In genomic region chr1:20376171-20376570, GRCh38 we compare ENCODE assay signal across 17 cellular contexts.
DNase-seq lines count a peak whose midpoint lies in the region; ATAC-seq and TF ChIP-seq lines count a peak whose summit lies in the region.
"Had no signal": no experiment of that assay in that cellular context is flagged by ENCODE, and none has a peak within 500 bp of the region (broad histone marks: within the 10 kb centered on the region; RNA-seq: fewer than 3 reads in every experiment).

No MANE protein-coding gene starts in this region.

- DNase-seq in HFFc6: no peak
- DNase-seq in PC-3: no peak
- peak; percentile 35 for DNase-seq in posterior vena cava (ENCODE audit: low spot score)
- no peak for DNase-seq in DMS79 treated with DMSO at 0.1 percent for 48 hours (lab: John Stamatoyannopoulos, UW)
- DNase-seq in GM10248 (ENCODE audit: extremely low spot score): no peak
- no peak for DNase-seq in foreskin keratinocyte
- DNase-seq: DMS 273 treated with DMSO at 0.1 percent for 48 hours, MM.1S, NCI-H2029, NCI-H524 treated with DMSO at 0.1 percent for 48 hours had no signal

- H3K27me3 ChIP-seq in PC-3 (ENCODE audit: low read length): no peaks in the 10 kb centered on the region
- peaks cover 16% of the 10 kb centered on the region for H3K27me3 ChIP-seq in foreskin keratinocyte
- H3K27me3 ChIP-seq: Peyer's patch, SJCRH30 had no signal

- no peak for TF ChIP-seq CTCF in HFFc6 (IDR thresholded peaks at IDR 0.05)
- no peak for TF ChIP-seq CTCF in PC-3 (conservative IDR thresholded peaks at IDR 0.05; ENCODE audit: low read depth, low read length)
- TF ChIP-seq CTCF in brain (conservative IDR thresholded peaks at IDR 0.05): no peak
- no peak for TF ChIP-seq CTCF in GM10248 (IDR thresholded peaks at IDR 0.05; ENCODE audit: control extremely low read depth, extremely low read depth, low read depth, missing control alignments)
- no peak for TF ChIP-seq CTCF in foreskin keratinocyte (conservative IDR thresholded peaks at IDR 0.05)

- no peaks in the 10 kb centered on the region for H3K79me2 ChIP-seq in PC-3 (ENCODE audit: low read length)

- no peaks in the 10 kb centered on the region for H3F3A ChIP-seq in PC-3 (ENCODE audit: low read length, unreplicated experiment)

- no peaks in the 10 kb centered on the region for H3K36me3 ChIP-seq in PC-3 (ENCODE audit: low read depth, low read length)
- H3K36me3 ChIP-seq: Peyer's patch, SJCRH30 had no signal

- no peaks in the 10 kb centered on the region for H3K9me2 ChIP-seq in PC-3 (replicated peaks; ENCODE audit: low read length)

- H3K27ac ChIP-seq in PC-3 (ENCODE audit: low read length) (no peak overlapping the region), foreskin keratinocyte (no peak overlapping the region)
- H3K27ac ChIP-seq: C4-2B, Peyer's patch, SJCRH30 had no signal

- H3K27me3 Mint-ChIP-seq in HFFc6 (ENCODE audit: insufficient read depth) (peaks cover 21% of the 10 kb centered on the region), brain (peaks cover 14% of the 10 kb centered on the region)

- CTCF ChIA-PET in PC-3 (lab: Charles Lee) (no interaction called here), GM10248 (lab: Yijun Ruan, JAX) (interaction anchor here (1.4 to 9.8 kb wide), 6 partner anchors 13 to 159 kb away, joined by 3 to 57 read pairs (median 12); no protein-coding TSS in a partner anchor)

- H2AFZ ChIP-seq in PC-3 (ENCODE audit: low read length): no peak overlapping the region

- H3K4me1 Mint-ChIP-seq in HFFc6 (ENCODE audit: low read depth) (peaks cover 49% of the 10 kb centered on the region), brain (peaks cover 66% of the 10 kb centered on the region)
- H3K4me1 Mint-ChIP-seq: CD8-positive, alpha-beta memory T cell had no signal

- no peaks in the 10 kb centered on the region for H4K20me1 ChIP-seq in PC-3 (ENCODE audit: low read length)

- no peaks in the 10 kb centered on the region for H3K9me3 ChIP-seq in PC-3 (ENCODE audit: low read length)
- H3K9me3 ChIP-seq: Peyer's patch, SJCRH30 had no signal

- BruUV-seq in PC-3 (replicated peaks; lab: Mats Ljungman, UMichigan): no TSS peak

- H3K9ac ChIP-seq in PC-3 (ENCODE audit: low read length): no peak overlapping the region

- H3K36me3 Mint-ChIP-seq in HFFc6 (ENCODE audit: low read depth) (no peaks in the 10 kb centered on the region), brain (no peaks in the 10 kb centered on the region)
- H3K36me3 Mint-ChIP-seq: CD8-positive, alpha-beta memory T cell; T-cell had no signal

- H3K4me1 ChIP-seq in PC-3 (ENCODE audit: insufficient read depth, low read length) (peaks cover 23% of the 10 kb centered on the region), foreskin keratinocyte (peaks cover 13% of the 10 kb centered on the region)
- H3K4me1 ChIP-seq: Peyer's patch had no signal

- intact Hi-C loops in PC-3 (cut with micrococcal nuclease) (no loop called here), posterior vena cava (cut with DNase I) (loop anchor here in 1 of 2 donors (10.0 kb wide), 1 partner anchor 119 kb away; no protein-coding TSS in a partner anchor)

- ATAC-seq in PC-3: no peak
- no peak for ATAC-seq in foreskin keratinocyte

- POLR2A ChIA-PET in PC-3 (lab: Charles Lee; ENCODE audit: unreplicated experiment) (interaction anchor here (0.6 kb wide), 1 partner anchor 126 kb away, joined by 3 read pairs; no protein-coding TSS in a partner anchor), GM10248 (lab: Yijun Ruan, JAX) (no interaction called here)

- no peaks in the 10 kb centered on the region for H3K9me3 Mint-ChIP-seq in HFFc6
- peaks cover 0 to 3% (median 0%) of the 10 kb centered on the region in 5 experiments for H3K9me3 Mint-ChIP-seq in brain
- H3K9me3 Mint-ChIP-seq: CD8-positive, alpha-beta memory T cell; T-cell had no signal

- no peak overlapping the region for H3K4me3 ChIP-seq in PC-3 (ENCODE audit: low read length)
- H3K4me3 ChIP-seq: Peyer's patch, SJCRH30 had no signal

- peak overlapping the region; percentile 66 for H3K27ac Mint-ChIP-seq in HFFc6
- H3K27ac Mint-ChIP-seq in brain: peak overlapping the region in 4 of 5 experiments; percentile 44 to 87 (median 65)
- H3K27ac Mint-ChIP-seq: B cell; CD8-positive, alpha-beta memory T cell; T-cell had no signal

- H3K4me3 Mint-ChIP-seq in HFFc6: peak overlapping the region; percentile 51; the same call in 1 of the 2 replicates
- H3K4me3 Mint-ChIP-seq in brain: peak overlapping the region in 1 of 5 experiments; percentile 20
- H3K4me3 Mint-ChIP-seq: B cell; CD8-positive, alpha-beta memory T cell; T-cell had no signal

- H3K4me2 ChIP-seq in PC-3 (ENCODE audit: low read length): peak overlapping the region; percentile 21; the same call in 1 of the 2 replicates
